In the genomic region with DNA sequence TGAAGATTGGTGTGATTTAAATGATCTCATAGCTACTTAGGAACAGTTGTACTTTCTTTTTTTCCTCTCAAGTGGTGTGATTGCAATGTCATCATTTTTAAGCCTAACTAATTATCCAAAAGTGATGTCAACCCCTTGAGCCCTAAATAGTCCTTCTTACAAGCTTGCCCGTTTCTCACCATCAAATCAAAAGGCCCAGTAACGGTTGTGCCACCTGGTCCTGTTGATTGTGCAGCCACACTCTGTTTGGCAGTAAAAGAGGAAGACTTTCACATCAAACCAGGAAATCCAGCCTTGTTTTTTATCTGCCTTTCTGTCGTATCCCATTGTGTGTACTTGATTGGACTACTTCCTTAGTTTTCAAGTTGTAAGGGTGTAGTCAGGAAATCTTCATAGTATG, we compare ENCODE assay signal across 22 cellular contexts.
A peak's percentile ranks its signal among the peaks of the same experiment; 100 is the strongest.
DNase-seq lines count a peak whose midpoint lies in the region; ATAC-seq, FAIRE-seq and TF ChIP-seq lines count a peak whose summit lies in the region.
"Had no signal": no experiment of that assay in that cellular context is flagged by ENCODE, and none has a peak within 500 bp of the region (broad histone marks: within the 10 kb centered on the region; RNA-seq: fewer than 3 reads in every experiment).

No MANE protein-coding gene starts in this region.

- H3K4me3 ChIP-seq in MM.1S (ENCODE audit: low read length) = no peak overlapping the region
- no peak overlapping the region for H3K4me3 ChIP-seq in K562
- no peak overlapping the region for H3K4me3 ChIP-seq in skeletal muscle satellite cell (ENCODE audit: low read length)
- H3K4me3 ChIP-seq: lung, pancreas had no signal

- no peak for TF ChIP-seq EP300 in K562 (IDR thresholded peaks at IDR 0.05; ENCODE audit: low read length)

- no peaks in the 10 kb centered on the region for H3K9me2 ChIP-seq in MM.1S (replicated peaks; ENCODE audit: insufficient read depth, low read length)

- TF ChIP-seq POLR2A in K562 (conservative IDR thresholded peaks at IDR 0.05) = no peak

- in situ Hi-C loops in K562 (cut with MboI) = no loop called here

- no peaks in the 10 kb centered on the region for H3K36me3 ChIP-seq in MM.1S (replicated peaks; ENCODE audit: insufficient read depth, low read length)
- no peaks in the 10 kb centered on the region for H3K36me3 ChIP-seq in K562 (ENCODE audit: control insufficient read depth, insufficient read depth, low read length)
- H3K36me3 ChIP-seq in skeletal muscle satellite cell (ENCODE audit: insufficient read depth, low read length) = peaks cover 5% of the 10 kb centered on the region
- H3K36me3 ChIP-seq: pancreas had no signal

- ATAC-seq in Right ventricle myocardium inferior (peak; percentile 5), Right ventricle myocardium superior (ENCODE audit: poor library complexity) (no peak), K562 (no peak)
- ATAC-seq: activated CD4-positive, CD25-positive, alpha-beta regulatory T cell treated with anti-CD3 and anti-CD28 coated beads, Interleukin-2, amount 50 U/mL, for 24 hours had no signal

- H3K4me1 ChIP-seq in MM.1S (ENCODE audit: low read length) (peaks cover 30% of the 10 kb centered on the region), K562 (replicated peaks in 1 of 2; ENCODE audit: control insufficient read depth in 2 of 2, insufficient read depth in 2 of 2, low read length in 2 of 2) (no peaks in the 10 kb centered on the region; a peak in 1 of 5 replicates), skeletal muscle satellite cell (ENCODE audit: control insufficient read depth, insufficient read depth, low read length) (peaks cover 17% of the 10 kb centered on the region)

- H3K27me3 ChIP-seq in MM.1S (replicated peaks; ENCODE audit: insufficient read depth, low read length) (no peaks in the 10 kb centered on the region), K562 (ENCODE audit: control insufficient read depth in 2 of 2, insufficient read depth in 2 of 2, low read length in 2 of 2) (no peaks in the 10 kb centered on the region), skeletal muscle satellite cell (ENCODE audit: control insufficient read depth, insufficient read depth, low read length) (no peaks in the 10 kb centered on the region)
- H3K27me3 ChIP-seq: pancreas had no signal

- H3K79me2 ChIP-seq in MM.1S (ENCODE audit: low read length) (no peaks in the 10 kb centered on the region), K562 (ENCODE audit: control insufficient read depth, insufficient read depth, low read length) (no peaks in the 10 kb centered on the region)

- H3K9me1 ChIP-seq in K562 (ENCODE audit: control insufficient read depth, insufficient read depth, low read length) = no peaks in the 10 kb centered on the region

- H3K4me2 ChIP-seq in MM.1S (ENCODE audit: low read depth, low read length) (peak overlapping the region; percentile 66), K562 (ENCODE audit: insufficient read depth, low read length) (no peak overlapping the region), skeletal muscle satellite cell (ENCODE audit: low read length) (peak overlapping the region; percentile 16)

- intact Hi-C loops in Right ventricle myocardium inferior (cut with DNase I) (loop anchor here (2.0 kb wide), 1 partner anchor 207 kb away; no protein-coding TSS in a partner anchor), Right ventricle myocardium superior (cut with DNase I) (no loop called here), K562 (cut with micrococcal nuclease) (no loop called here)

- H3F3A ChIP-seq in MM.1S (ENCODE audit: insufficient read depth, low read length) = peaks cover 6% of the 10 kb centered on the region

- FAIRE-seq in K562 (lab: Jason Lieb, UNC) = no peak
- FAIRE-seq in HTR-8/SVneo (lab: Jason Lieb, UNC) = no peak
- FAIRE-seq: D721Med, G401.6, islet of Langerhans, pancreas, urothelium cell line had no signal

- BruUV-seq in K562 (replicated peaks; lab: Mats Ljungman, UMichigan) = no TSS peak

- WGBS in K562 (ENCODE audit: insufficient coverage, low coverage, missing lambda C conversion rate) = 45% methylated on average over 2 of the region's 3 CpGs

- H3K27ac ChIP-seq in MM.1S (ENCODE audit: low read length) (peak overlapping the region; percentile 72), K562 (ENCODE audit: extremely low read depth, low read depth, low read length) (no peak overlapping the region)
- H3K27ac ChIP-seq: pancreas had no signal

- H4K20me1 ChIP-seq in MM.1S (ENCODE audit: insufficient read depth, low read length) (no peaks in the 10 kb centered on the region), K562 (replicated peaks; ENCODE audit: control insufficient read depth, insufficient read depth, low read length) (no peaks in the 10 kb centered on the region)

- H2AFZ ChIP-seq in MM.1S (ENCODE audit: low read length) (no peak overlapping the region; the same call in 1 of the 2 replicates), K562 (ENCODE audit: low read depth, low read length) (no peak overlapping the region)

- H3K9me3 ChIP-seq in MM.1S (replicated peaks; ENCODE audit: insufficient read depth, low read length) (no peaks in the 10 kb centered on the region), K562 (replicated peaks; ENCODE audit: control insufficient read depth, insufficient read depth, low read depth, low read length) (no peaks in the 10 kb centered on the region), skeletal muscle satellite cell (replicated peaks; ENCODE audit: low read length) (no peaks in the 10 kb centered on the region)
- H3K9me3 ChIP-seq: pancreas had no signal

- TF ChIP-seq CTCF in MM.1S (IDR thresholded peaks at IDR 0.05; ENCODE audit: low read length) (no peak), K562 (IDR thresholded peaks at IDR 0.05 in 2 of 3, conservative IDR thresholded peaks at IDR 0.05 in 1 of 3; ENCODE audit: insufficient read depth in 2 of 3, low read depth in 1 of 3, low read length in 3 of 3) (no peak)

- no peak for TF ChIP-seq RAD21 in K562 (CRISPR knock-in tag; conservative IDR thresholded peaks at IDR 0.05 in 1 of 2, IDR thresholded peaks at IDR 0.05 in 1 of 2)

- POLR2A ChIA-PET in K562 (lab: Yijun Ruan, JAX) = no interaction called here

- CTCF ChIA-PET in K562 (lab: Yijun Ruan, JAX; ENCODE audit: low intra/inter-chr PET ratio) = interaction anchor here (0.7 kb wide), 1 partner anchor 232 kb away, joined by 3 read pairs; no protein-coding TSS in a partner anchor

- DNase-seq in Right ventricle myocardium inferior (ENCODE audit: missing footprints) (no peak), Right ventricle myocardium superior (no peak), MM.1S (peak; percentile 89), K562 (ENCODE audit: extremely low read depth in 1 of 4, low spot score in 3 of 4) (no peak), HCEC 1CT (no peak), HTR-8/SVneo (ENCODE audit: insufficient read length, low spot score) (no peak), NCI-H1694 treated with DMSO at 0.1 percent for 48 hours (lab: John Stamatoyannopoulos, UW) (no peak)
- DNase-seq: aorta; cerebellar nuclear complex; effector memory CD4-positive, alpha-beta T cell; NCI-H187 treated with DMSO at 0.1 percent for 48 hours; pancreas; SIG-M5; stimulated activated CD4-positive, alpha-beta T cell treated with anti-CD3 and anti-CD28 coated beads, Interleukin-4, amount 100 ng/mL, for 1 hour; T-helper 2 cell had no signal

- peak overlapping the region; percentile 41; the same call in 1 of the 2 replicates for H3K9ac ChIP-seq in MM.1S (ENCODE audit: low read length)
- H3K9ac ChIP-seq in K562 (ENCODE audit: insufficient read depth in 1 of 2, low read depth in 2 of 2, low read length in 2 of 2) = no peak overlapping the region
- H3K9ac ChIP-seq in skeletal muscle satellite cell (ENCODE audit: low read depth, low read length) = no peak overlapping the region

TF ChIP-seq in K562, 482 proteins besides CTCF, POLR2A, EP300 and RAD21:
- TF ChIP-seq ZBTB12 (CRISPR knock-in tag; IDR thresholded peaks at IDR 0.05) (no peak), YBX1 (IDR thresholded peaks at IDR 0.05) (no peak), MAFF (IDR thresholded peaks at IDR 0.05; ENCODE audit: low read length) (peak; percentile 21; the same call in 1 of the 2 replicates), C11orf30 (IDR thresholded peaks at IDR 0.05; ENCODE audit: low read depth) (peak; percentile 58), ZNF316 (IDR thresholded peaks at IDR 0.05) (peak; percentile 70), POLR2H (tag; IDR thresholded peaks at IDR 0.05; ENCODE audit: low read depth) (no peak), FOXP4 (CRISPR knock-in tag; IDR thresholded peaks at IDR 0.05; ENCODE audit: borderline replicate concordance) (no peak)
